In the genomic region with DNA sequence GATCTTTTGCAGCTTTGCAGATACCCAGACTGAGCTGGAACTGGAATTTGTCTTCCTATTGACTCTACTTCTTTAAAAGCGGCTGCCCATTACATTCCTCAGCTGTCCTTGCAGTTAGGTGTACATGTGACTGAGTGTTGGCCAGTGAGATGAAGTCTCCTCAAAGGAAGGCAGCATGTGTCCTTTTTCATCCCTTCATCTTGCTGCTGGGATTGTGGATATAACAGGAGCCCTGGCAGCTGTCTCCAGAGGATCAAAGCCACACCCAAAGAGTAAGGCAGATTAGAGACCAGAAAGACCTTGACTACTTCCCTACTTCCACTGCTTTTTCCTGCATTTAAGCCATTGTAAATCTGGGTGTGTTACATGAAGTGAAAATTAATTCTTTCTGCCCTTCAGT, we compare ENCODE assay signal across 18 cellular contexts. TPM values are rescaled to one million over a fixed set of nuclear protein-coding genes. Genes with fewer than 3 reads are reported as not detected.
"Had no signal": no experiment of that assay in that cellular context is flagged by ENCODE, and none has a peak within 500 bp of the region (broad histone marks: within the 10 kb centered on the region; RNA-seq: fewer than 3 reads in every experiment).

No MANE protein-coding gene starts in this region.

- H3K4me3 Mint-ChIP-seq: activated CD4-positive, alpha-beta memory T cell treated with anti-CD3 and anti-CD28 coated beads for 36 hours; activated CD4-positive, alpha-beta T cell treated with anti-CD3 and anti-CD28 coated beads for 36 hours; activated naive CD4-positive, alpha-beta T cell treated with anti-CD3 and anti-CD28 coated beads, Interleukin-2, amount 50 U/mL, for 24 hours; activated T-cell treated with anti-CD3 and anti-CD28 coated beads, Interleukin-2, amount 50 U/mL, for 24 hours; naive thymus-derived CD8-positive, alpha-beta T cell; stimulated activated effector memory CD8-positive, alpha-beta T cell treated with anti-CD3 and anti-CD28 coated beads, Interleukin-12 subunit alpha, Interleukin-12 subunit beta, amount 100 ng/mL, for 72 hours had no signal

- H3K4me1 Mint-ChIP-seq: activated CD4-positive, alpha-beta T cell treated with anti-CD3 and anti-CD28 coated beads for 36 hours; activated naive CD4-positive, alpha-beta T cell treated with anti-CD3 and anti-CD28 coated beads, Interleukin-2, amount 50 U/mL, for 24 hours; naive thymus-derived CD8-positive, alpha-beta T cell; stimulated activated effector memory CD8-positive, alpha-beta T cell treated with anti-CD3 and anti-CD28 coated beads, Interleukin-12 subunit alpha, Interleukin-12 subunit beta, amount 100 ng/mL, for 72 hours had no signal

- H3K27ac ChIP-seq: adrenal gland, cardiac muscle cell, hepatocyte, left lung, neutrophil, parathyroid adenoma, sigmoid colon, thoracic aorta had no signal

- H3K36me3 ChIP-seq: adrenal gland, cardiac muscle cell, left lung, neutrophil had no signal

- H3K27ac Mint-ChIP-seq: activated CD4-positive, alpha-beta memory T cell treated with anti-CD3 and anti-CD28 coated beads for 36 hours; activated CD4-positive, alpha-beta T cell treated with anti-CD3 and anti-CD28 coated beads for 36 hours; activated naive CD4-positive, alpha-beta T cell treated with anti-CD3 and anti-CD28 coated beads, Interleukin-2, amount 50 U/mL, for 24 hours; activated T-cell treated with anti-CD3 and anti-CD28 coated beads, Interleukin-2, amount 50 U/mL, for 24 hours; naive thymus-derived CD8-positive, alpha-beta T cell; stimulated activated effector memory CD8-positive, alpha-beta T cell treated with anti-CD3 and anti-CD28 coated beads, Interleukin-12 subunit alpha, Interleukin-12 subunit beta, amount 100 ng/mL, for 72 hours had no signal

- H3K9me3 Mint-ChIP-seq: activated CD4-positive, alpha-beta memory T cell treated with anti-CD3 and anti-CD28 coated beads for 36 hours; activated naive CD4-positive, alpha-beta T cell treated with anti-CD3 and anti-CD28 coated beads, Interleukin-2, amount 50 U/mL, for 24 hours; activated T-cell treated with anti-CD3 and anti-CD28 coated beads, Interleukin-2, amount 50 U/mL, for 24 hours; naive thymus-derived CD8-positive, alpha-beta T cell; stimulated activated effector memory CD8-positive, alpha-beta T cell treated with anti-CD3 and anti-CD28 coated beads, Interleukin-12 subunit alpha, Interleukin-12 subunit beta, amount 100 ng/mL, for 72 hours had no signal

- H3K4me1 ChIP-seq: adrenal gland, left lung, parathyroid adenoma, sigmoid colon had no signal

- H2AFZ ChIP-seq: hepatocyte, parathyroid adenoma had no signal

- H3K4me3 ChIP-seq: adrenal gland, cardiac muscle cell, hepatocyte, left lung, sigmoid colon, thoracic aorta had no signal

- H3K4me2 ChIP-seq: hepatocyte had no signal

- ATAC-seq: activated CD4-positive, alpha-beta T cell treated with anti-CD3 and anti-CD28 coated beads for 36 hours; esophagus mucosa; left lung; naive thymus-derived CD8-positive, alpha-beta T cell; stimulated activated effector memory CD8-positive, alpha-beta T cell treated with anti-CD3 and anti-CD28 coated beads, Interleukin-12 subunit alpha, Interleukin-12 subunit beta, amount 100 ng/mL, for 72 hours had no signal

- H3K27me3 ChIP-seq: adrenal gland, cardiac muscle cell, hepatocyte, left lung, sigmoid colon had no signal

- H3K79me2 ChIP-seq: hepatocyte, parathyroid adenoma had no signal

- H3K9ac ChIP-seq: parathyroid adenoma had no signal

- H3K36me3 Mint-ChIP-seq: activated CD4-positive, alpha-beta memory T cell treated with anti-CD3 and anti-CD28 coated beads for 36 hours; activated naive CD4-positive, alpha-beta T cell treated with anti-CD3 and anti-CD28 coated beads, Interleukin-2, amount 50 U/mL, for 24 hours; naive thymus-derived CD8-positive, alpha-beta T cell; stimulated activated effector memory CD8-positive, alpha-beta T cell treated with anti-CD3 and anti-CD28 coated beads, Interleukin-12 subunit alpha, Interleukin-12 subunit beta, amount 100 ng/mL, for 72 hours had no signal

- H3K9me3 ChIP-seq: adrenal gland, left lung, neutrophil, sigmoid colon, thoracic aorta had no signal

- DNase-seq: activated CD4-positive, alpha-beta memory T cell treated with anti-CD3 and anti-CD28 coated beads for 36 hours; activated CD4-positive, alpha-beta T cell treated with anti-CD3 and anti-CD28 coated beads for 36 hours; activated effector memory CD4-positive, alpha-beta T cell treated with anti-CD3 and anti-CD28 coated beads, Interleukin-2, amount 50 U/mL, for 16 hours; activated T-cell treated with anti-CD3 and anti-CD28 coated beads, Interleukin-2, amount 50 U/mL, for 24 hours; adrenal gland; left lung; mammary epithelial cell; naive thymus-derived CD8-positive, alpha-beta T cell; sigmoid colon; T-helper 9 cell had no signal

RNA-seq across cellular contexts. Expression of a gene that starts 8.1 kb away (rescaled TPM):
- polyA plus RNA-seq: naive thymus-derived CD8-positive, alpha-beta T cell had no signal

RNA-seq across cellular contexts. Expression of a gene that starts 25.4 kb away (rescaled TPM):
- total RNA-seq: activated CD4-positive, alpha-beta memory T cell treated with anti-CD3 and anti-CD28 coated beads for 36 hours; activated CD4-positive, alpha-beta T cell treated with anti-CD3 and anti-CD28 coated beads for 36 hours; naive thymus-derived CD8-positive, alpha-beta T cell had no signal
- polyA plus RNA-seq: naive thymus-derived CD8-positive, alpha-beta T cell had no signal
